ENCODE assay signal across 14 cellular contexts in the genomic region with DNA sequence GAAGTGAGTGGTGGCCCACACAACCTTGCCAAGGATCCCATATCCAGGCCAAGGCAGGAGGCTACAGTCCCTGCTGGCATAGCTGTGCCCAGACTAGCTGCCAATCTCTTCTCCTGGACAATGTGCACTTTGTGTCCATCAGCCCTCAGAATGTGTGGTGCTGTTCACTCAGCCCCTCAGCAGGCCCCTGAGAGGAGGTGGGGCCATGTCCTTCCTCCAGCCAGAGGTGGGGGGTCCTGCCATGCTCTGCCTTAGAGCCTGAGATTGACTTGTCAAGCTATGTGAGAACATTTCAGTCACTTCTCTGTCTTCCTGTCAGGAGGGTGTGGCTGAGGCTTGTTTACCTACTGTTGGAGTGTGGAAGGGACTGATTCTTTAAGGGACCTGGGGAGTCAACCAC. TPM values are rescaled to one million over a fixed set of nuclear protein-coding genes. Genes with fewer than 3 reads are reported as not detected.
A peak's percentile ranks its signal among the peaks of the same experiment; 100 is the strongest.
DNase-seq lines count a peak whose midpoint lies in the region; ATAC-seq and TF ChIP-seq lines count a peak whose summit lies in the region.
"Had no signal": no experiment of that assay in that cellular context is flagged by ENCODE, and none has a peak within 500 bp of the region (broad histone marks: within the 10 kb centered on the region; RNA-seq: fewer than 3 reads in every experiment).

No MANE protein-coding gene starts in this region.

- H3K4me1 Mint-ChIP-seq in activated CD4-positive, alpha-beta memory T cell treated with anti-CD3 and anti-CD28 coated beads for 36 hours (ENCODE audit: low read depth) = peaks cover 42% of the 10 kb centered on the region

- intact Hi-C loops in heart left ventricle (cut with DNase I) = no loop called here
- intact Hi-C loops in left ventricle myocardium superior (cut with micrococcal nuclease) = no loop called here
- intact Hi-C loops in activated CD4-positive, alpha-beta memory T cell treated with anti-CD3 and anti-CD28 coated beads for 36 hours (cut with micrococcal nuclease) = no loop called here
- intact Hi-C loops in right lobe of liver (cut with DNase I) = no loop called here
- intact Hi-C loops in tibial artery (cut with DNase I; ENCODE audit: low total_unique reads) = no loop called here

- H3K9me3 ChIP-seq in heart left ventricle = no peaks in the 10 kb centered on the region
- H3K9me3 ChIP-seq in right lobe of liver = no peaks in the 10 kb centered on the region
- H3K9me3 ChIP-seq in thymus (ENCODE audit: control insufficient read depth) = no peaks in the 10 kb centered on the region
- no peaks in the 10 kb centered on the region for H3K9me3 ChIP-seq in tibial artery

- no peaks in the 10 kb centered on the region for H3K9me3 Mint-ChIP-seq in activated CD4-positive, alpha-beta memory T cell treated with anti-CD3 and anti-CD28 coated beads for 36 hours
- H3K9me3 Mint-ChIP-seq: neural crest cell had no signal

- ATAC-seq in heart left ventricle (peak in 2 of 4 donors; percentile 9 to 24), left ventricle myocardium superior (no peak), right lobe of liver (peak in 2 of 4 donors; percentile 10 to 15), GM18867 (IDR thresholded peaks at IDR 0.05; ENCODE audit: unreplicated experiment) (no peak), GM19455 (IDR thresholded peaks at IDR 0.05; ENCODE audit: unreplicated experiment) (no peak)

- POLR2A ChIA-PET in activated CD4-positive, alpha-beta memory T cell treated with anti-CD3 and anti-CD28 coated beads for 36 hours (lab: Charles Lee) = no interaction called here

- H3K27ac ChIP-seq in heart left ventricle (peak overlapping the region in 5 of 12 donors; percentile 1 to 94 (median 57)), right lobe of liver (peak overlapping the region in 2 of 3 donors; percentile 18 to 57), thymus (ENCODE audit: low read depth) (peak overlapping the region; percentile 20), tibial artery (no peak overlapping the region)

- H3K36me3 ChIP-seq in heart left ventricle (peaks cover 0 to 11% (median 0%) of the 10 kb centered on the region in 9 donors), right lobe of liver (no peaks in the 10 kb centered on the region), thymus (ENCODE audit: control insufficient read depth, insufficient read depth) (no peaks in the 10 kb centered on the region), tibial artery (no peaks in the 10 kb centered on the region)

- H3K27me3 ChIP-seq in heart left ventricle (no peaks in the 10 kb centered on the region), right lobe of liver (no peaks in the 10 kb centered on the region), thymus (ENCODE audit: control insufficient read depth, insufficient read depth) (no peaks in the 10 kb centered on the region), tibial artery (no peaks in the 10 kb centered on the region)

- DNase-seq in heart left ventricle (no peak), left ventricle myocardium superior (no peak), right lobe of liver (no peak), tibial artery (no peak)
- no peak for DNase-seq in activated CD4-positive, alpha-beta memory T cell treated with anti-CD3 and anti-CD28 coated beads for 36 hours
- DNase-seq: activated effector memory CD4-positive, alpha-beta T cell treated with Interleukin-2 at 50 U/mL for 16 hours; GF-D8; NCI-H1694; OCI-M1; T1000 had no signal

- no peak for TF ChIP-seq POLR2A in heart left ventricle (IDR thresholded peaks at IDR 0.05)
- TF ChIP-seq POLR2A in right lobe of liver (IDR thresholded peaks at IDR 0.05) = no peak

- H3K4me3 ChIP-seq in heart left ventricle = peak overlapping the region in 7 of 12 donors; percentile 11 to 63 (median 32)
- peak overlapping the region in 1 of 3 donors; percentile 6 for H3K4me3 ChIP-seq in right lobe of liver
- H3K4me3 ChIP-seq in thymus (ENCODE audit: low read length) = no peak overlapping the region
- no peak overlapping the region for H3K4me3 ChIP-seq in tibial artery

- H3K27ac Mint-ChIP-seq in activated CD4-positive, alpha-beta memory T cell treated with anti-CD3 and anti-CD28 coated beads for 36 hours = no peak overlapping the region

- CTCF ChIA-PET in activated CD4-positive, alpha-beta memory T cell treated with anti-CD3 and anti-CD28 coated beads for 36 hours (lab: Charles Lee) = interaction anchor here (1.0 to 1.2 kb wide), 2 partner anchors 26 to 45 kb away, joined by 3 read pairs; no protein-coding TSS in a partner anchor

- H3K36me3 Mint-ChIP-seq in activated CD4-positive, alpha-beta memory T cell treated with anti-CD3 and anti-CD28 coated beads for 36 hours = no peaks in the 10 kb centered on the region

- H3K27me3 Mint-ChIP-seq in activated CD4-positive, alpha-beta memory T cell treated with anti-CD3 and anti-CD28 coated beads for 36 hours = no peaks in the 10 kb centered on the region

- TF ChIP-seq CTCF in heart left ventricle (IDR thresholded peaks at IDR 0.05) (no peak), right lobe of liver (IDR thresholded peaks at IDR 0.05) (no peak), tibial artery (IDR thresholded peaks at IDR 0.05) (no peak)

- peak overlapping the region; percentile 64 for H3K4me3 Mint-ChIP-seq in activated CD4-positive, alpha-beta memory T cell treated with anti-CD3 and anti-CD28 coated beads for 36 hours
- H3K4me3 Mint-ChIP-seq: neural crest cell had no signal

- H3K4me1 ChIP-seq in heart left ventricle (peaks cover 0 to 67% (median 0%) of the 10 kb centered on the region in 12 donors), right lobe of liver (no peaks in the 10 kb centered on the region), thymus (ENCODE audit: control insufficient read depth, insufficient read depth, low read length) (no peaks in the 10 kb centered on the region), tibial artery (no peaks in the 10 kb centered on the region)

RNA-seq across cellular contexts. Expression of a gene that starts 1.4 kb away (rescaled TPM):
- total RNA-seq in heart left ventricle (10 to 100 TPM in 2 of 9 donors, 1 to 10 TPM in 7; 2.6 to 51.2 (median 5.1) TPM), left ventricle myocardium superior (5.8 TPM), right lobe of liver (10 to 100 TPM in 3 of 6 experiments, 1 to 10 TPM in 3; 3.0 to 11.4 (median 7.9) TPM)
- polyA plus RNA-seq in heart left ventricle (1 to 10 TPM; 1.3 to 2.5 TPM), thymus (13.3 TPM)
- total RNA-seq in activated CD4-positive, alpha-beta memory T cell treated with anti-CD3 and anti-CD28 coated beads for 36 hours = 1 to 10 TPM; 6.6 to 7.7 TPM
- total RNA-seq: neural crest cell had no signal

RNA-seq across cellular contexts. Expression of a gene that starts 46.8 kb away (rescaled TPM):
- total RNA-seq in heart left ventricle = 100 to 1,000 TPM in 1 of 9 donors, 10 to 100 TPM in 8; 24.6 to 105 (median 31.3) TPM
- polyA plus RNA-seq in heart left ventricle = 10 to 100 TPM; 26.0 to 62.0 TPM
- total RNA-seq in left ventricle myocardium superior = 36.4 TPM
- 100 to 1,000 TPM; 158 to 161 TPM for total RNA-seq in activated CD4-positive, alpha-beta memory T cell treated with anti-CD3 and anti-CD28 coated beads for 36 hours
- total RNA-seq in right lobe of liver = 10 to 100 TPM; 23.6 to 70.5 (median 41.3) TPM
- 250 TPM for polyA plus RNA-seq in thymus

Comparison
In these comparisons a context has a peak if more than half of its experiments do, and no peak if none do; other contexts are left out.
1. H3K27ac ChIP-seq: peak in right lobe of liver (2 of 3) and thymus (single experiment); none in tibial artery (0 of 2).
2. H3K4me3 ChIP-seq: peak in heart left ventricle (7 of 12); none in thymus (single experiment) and tibial artery (0 of 2).